10 cellular contexts compared by ENCODE assay signal in the genomic region with DNA sequence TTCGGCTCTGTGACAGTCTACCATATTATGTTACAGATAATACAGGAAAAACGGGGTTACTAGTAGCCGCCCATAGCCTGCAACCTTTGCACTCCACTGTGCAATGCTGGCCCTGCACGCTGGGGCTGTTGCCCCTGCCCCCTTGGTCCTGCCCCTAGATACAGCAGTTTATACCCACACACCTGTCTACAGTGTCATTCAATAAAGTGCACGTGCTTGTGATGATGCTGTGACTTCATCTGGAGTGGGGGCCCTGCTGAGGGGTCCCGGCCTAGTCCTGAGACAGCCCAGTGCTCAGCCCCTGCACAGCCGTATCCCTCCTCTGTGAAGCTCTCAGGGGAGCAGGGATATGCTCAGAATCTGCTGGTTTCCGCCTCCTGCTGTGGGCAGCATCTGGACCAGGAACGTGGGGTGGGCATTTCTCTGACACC. TPM values are rescaled to one million over a fixed set of nuclear protein-coding genes. Genes with fewer than 3 reads are reported as not detected.
DNase-seq lines count a peak whose midpoint lies in the region; ATAC-seq and TF ChIP-seq lines count a peak whose summit lies in the region.
"Had no signal": no experiment of that assay in that cellular context is flagged by ENCODE, and none has a peak within 500 bp of the region (broad histone marks: within the 10 kb centered on the region; RNA-seq: fewer than 3 reads in every experiment).

No MANE protein-coding gene starts in this region.

- intact Hi-C loops in stomach (cut with DNase I; ENCODE audit: low total_unique reads), result no loop called here

- TF ChIP-seq EP300 in stomach (IDR thresholded peaks at IDR 0.05), result no peak

- 15% methylated on average over 9 of the region's 9 CpGs for WGBS in HUES64
- WGBS in stomach, 5 donors, result 37 to 59% (median 57%) methylated on average over 7 to 9 of the region's 9 CpGs

- TF ChIP-seq POLR2A in stomach (IDR thresholded peaks at IDR 0.05), result no peak

- H3K27ac ChIP-seq in HUES64 (ENCODE audit: low read depth, low read length) (no peak overlapping the region), stomach (peak overlapping the region; percentile 79 to 95 (median 86))

- H3K9ac ChIP-seq in HUES64 (ENCODE audit: low read depth, low read length), result peak overlapping the region; percentile 73
- H3K9ac ChIP-seq in adipocyte (ENCODE audit: low read length), result peak overlapping the region; percentile 85

- H3K4me1 ChIP-seq in HUES64 (ENCODE audit: insufficient read depth, low read length), result peaks cover 33% of the 10 kb centered on the region
- H3K4me1 ChIP-seq in adipocyte (ENCODE audit: control insufficient read depth, insufficient read depth, low read length), result peaks cover 27% of the 10 kb centered on the region
- H3K4me1 ChIP-seq in stomach, result peaks cover 14 to 59% (median 38%) of the 10 kb centered on the region in 4 donors

- H3K36me3 ChIP-seq in HUES64 (ENCODE audit: insufficient read depth, low read length) (peaks cover 7% of the 10 kb centered on the region; the same call in 1 of the 2 replicates), adipocyte (ENCODE audit: control insufficient read depth, insufficient read depth, low read length, severe bottlenecking) (no peaks in the 10 kb centered on the region), stomach (no peaks in the 10 kb centered on the region)

- ATAC-seq in left lobe of liver (peak; percentile 21), GM21447 (IDR thresholded peaks at IDR 0.05; ENCODE audit: unreplicated experiment) (no peak), HG02642 (IDR thresholded peaks at IDR 0.05; ENCODE audit: poor library complexity, unreplicated experiment) (no peak)

- H3K4me3 ChIP-seq in HUES64 (ENCODE audit: low read length) (peak overlapping the region; percentile 67), adipocyte (ENCODE audit: low read length) (peak overlapping the region; percentile 80), stomach (peak overlapping the region; percentile 43 to 67 (median 48))

- H3K27me3 ChIP-seq in HUES64 (ENCODE audit: insufficient read depth, low read length) (peaks cover 32% of the 10 kb centered on the region), adipocyte (replicated peaks; ENCODE audit: control insufficient read depth, insufficient read depth, low read length) (no peaks in the 10 kb centered on the region), stomach (peaks cover 0 to 25% (median 15%) of the 10 kb centered on the region in 3 donors)

- no peak for DNase-seq in adipocyte (ENCODE audit: low read depth)
- DNase-seq in left lobe of liver (ENCODE audit: low spot score), result no peak
- no peak for DNase-seq in stomach
- DNase-seq in NCI-H1694 treated with DMSO at 0.1 percent for 48 hours (lab: John Stamatoyannopoulos, UW), result no peak
- no peak for DNase-seq in retina

- no peak for TF ChIP-seq CTCF in stomach (IDR thresholded peaks at IDR 0.05)

- H3K9me3 ChIP-seq in HUES64 (ENCODE audit: insufficient read depth, low read depth, low read length) (no peaks in the 10 kb centered on the region), adipocyte (ENCODE audit: control insufficient read depth, low read length) (no peaks in the 10 kb centered on the region), stomach (no peaks in the 10 kb centered on the region)

RNA-seq across cellular contexts. Expression of a gene that starts 1.2 kb away (rescaled TPM):
- 343 TPM for polyA plus RNA-seq in HUES64 (2013, experiment 1 of 2)
- polyA plus RNA-seq in HUES64 (2013, experiment 2 of 2), result 396 TPM
- total RNA-seq in left lobe of liver (29.2 TPM), stomach (10 to 100 TPM in 4 of 5 donors, 1 to 10 TPM in 1; 7.0 to 59.8 (median 17.3) TPM)
- polyA plus RNA-seq in stomach, result 100 to 1,000 TPM in 2 of 3 donors, 10 to 100 TPM in 1; 79.9 to 224 (median 119) TPM

RNA-seq across cellular contexts. Expression of a gene that starts 5.6 kb away (rescaled TPM):
- 177 TPM for polyA plus RNA-seq in HUES64 (2013, experiment 1 of 2)
- polyA plus RNA-seq in HUES64 (2013, experiment 2 of 2), result 210 TPM
- total RNA-seq in left lobe of liver (488 TPM), stomach (100 to 1,000 TPM in 3 of 5 donors, 10 to 100 TPM in 2; 11.9 to 271 (median 127) TPM)
- 1,000 to 10,000 TPM in 1 of 3 donors, 100 to 1,000 TPM in 2; 538 to 1,128 (median 677) TPM for polyA plus RNA-seq in stomach

RNA-seq across cellular contexts. Expression of a gene that starts 7.5 kb away (rescaled TPM):
- 152 TPM for polyA plus RNA-seq in HUES64 (2013, experiment 1 of 2)
- polyA plus RNA-seq in HUES64 (2013, experiment 2 of 2), result 233 TPM
- total RNA-seq in left lobe of liver (354 TPM), stomach (10 to 100 TPM in 4 of 5 donors, 1 to 10 TPM in 1; 8.8 to 61.7 (median 12.9) TPM)
- polyA plus RNA-seq in stomach, result 100 to 1,000 TPM; 276 to 394 (median 344) TPM

RNA-seq across cellular contexts. Expression of a gene that starts 15.7 kb away (rescaled TPM):
- polyA plus RNA-seq in HUES64 (2013, experiment 1 of 2), result not detected
- polyA plus RNA-seq in HUES64 (2013, experiment 2 of 2), result not detected
- not detected for total RNA-seq in left lobe of liver
- total RNA-seq in stomach, result under 1 TPM in 1 of 5 donors, not detected in 4; 0.73 TPM
- polyA plus RNA-seq in stomach, result not detected
- total RNA-seq: activated CD8-positive, alpha-beta memory T cell treated with anti-CD3 and anti-CD28 coated beads for 36 hours; myocyte had no signal

RNA-seq across cellular contexts. Expression of a gene that starts 26.1 kb away (rescaled TPM):
- polyA plus RNA-seq in HUES64 (2013, experiment 1 of 2), result 16.6 TPM
- polyA plus RNA-seq in HUES64 (2013, experiment 2 of 2), result 19.9 TPM
- total RNA-seq in left lobe of liver (37.0 TPM), stomach (10 to 100 TPM in 4 of 5 donors, 1 to 10 TPM in 1; 3.5 to 34.8 (median 11.9) TPM)
- 10 to 100 TPM; 14.4 to 44.0 (median 20.7) TPM for polyA plus RNA-seq in stomach
